ENCODE assay signal across 1 cellular context in genomic region chr5:2052687-2053086, GRCh38.
TF ChIP-seq lines count a peak whose summit lies in the region.

No MANE protein-coding gene starts in this region.

TF ChIP-seq in K562, 482 proteins besides CTCF, POLR2A, EP300 and RAD21 (continued from another document):
- TF ChIP-seq CTCFL (IDR thresholded peaks at IDR 0.05; ENCODE audit: borderline replicate concordance, insufficient read depth, low read depth, low read length, poor library complexity, severe bottlenecking) (peak; percentile 23), ELF1 (tag; IDR thresholded peaks at IDR 0.05) (peak; percentile 34; the same call in 1 of the 2 replicates)
